Comparison of ENCODE assay signal across 32 cellular contexts in the genomic region with DNA sequence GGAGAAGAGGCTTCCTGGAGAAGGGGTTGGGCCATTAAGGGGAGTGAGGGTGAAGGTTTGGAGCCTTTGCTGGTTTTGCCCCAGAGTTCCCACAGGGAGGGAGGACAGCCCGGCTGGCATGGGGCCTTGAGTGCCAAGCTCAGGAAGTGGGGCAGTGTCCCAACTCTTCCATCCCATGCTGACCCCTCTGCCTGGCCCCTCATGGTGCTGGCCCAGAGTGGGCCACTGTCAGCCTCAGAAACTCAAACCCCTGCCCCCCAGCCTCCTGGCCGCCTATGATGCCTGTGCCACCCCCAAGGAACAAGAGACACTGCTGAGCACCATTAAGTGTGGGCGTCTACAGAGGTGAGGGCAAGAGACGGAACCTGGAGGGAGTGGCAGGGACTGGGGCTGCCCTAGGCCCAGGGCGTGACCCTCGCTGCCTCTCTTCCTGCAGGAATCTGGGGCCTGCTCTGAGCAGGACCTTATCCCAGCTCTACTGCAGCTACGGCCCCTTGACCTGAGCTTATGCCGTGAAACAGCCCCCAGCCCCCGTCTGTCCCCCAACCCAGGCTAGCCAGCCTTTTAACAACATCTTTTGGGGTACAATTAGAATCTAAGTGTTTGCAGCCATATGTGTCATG. TPM values are rescaled to one million over a fixed set of nuclear protein-coding genes. Genes with fewer than 3 reads are reported as not detected.
DNase-seq lines count a peak whose midpoint lies in the region; ATAC-seq, FAIRE-seq and TF ChIP-seq lines count a peak whose summit lies in the region.
"Had no signal": no experiment of that assay in that cellular context is flagged by ENCODE, and none has a peak within 500 bp of the region (broad histone marks: within the 10 kb centered on the region; RNA-seq: fewer than 3 reads in every experiment).

No MANE protein-coding gene starts in this region.

- no peaks in the 10 kb centered on the region for H3K9me3 Mint-ChIP-seq in activated T-cell treated with anti-CD3 and anti-CD28 coated beads, Interleukin-2, amount 50 U/mL, for 24 hours
- no peaks in the 10 kb centered on the region for H3K9me3 Mint-ChIP-seq in activated T-cell treated with anti-CD3 and anti-CD28 coated beads, Interleukin-2, amount 50 U/mL, for 72 hours
- H3K9me3 Mint-ChIP-seq: activated T-helper 2 cell treated with anti-CD3 and anti-CD28 coated beads, Interferon-gamma antibody, Interleukin-2, Interleukin-4, amounts not matched to agents 10 μg/mL and 5 μg/mL and 100 μg/mL, durations not matched to agents 14 hours and 24 hours and 36 hours; CD4-positive, CD25-positive, alpha-beta regulatory T cell had no signal

- no peak for TF ChIP-seq CTCF in OCI-LY7 (conservative IDR thresholded peaks at IDR 0.05; ENCODE audit: low read length)
- no peak for TF ChIP-seq CTCF in kidney (IDR thresholded peaks at IDR 0.05; ENCODE audit: borderline replicate concordance, extremely low read depth, insufficient read depth)
- no peak for TF ChIP-seq CTCF in BE2C (IDR thresholded peaks at IDR 0.05; ENCODE audit: low read depth, low read length)

- H3K79me2 ChIP-seq in OCI-LY7 (ENCODE audit: insufficient read depth, low read depth, low read length): peaks cover 14% of the 10 kb centered on the region; the same call in 1 of the 2 replicates

- DNase-seq in activated T-cell treated with anti-CD3 and anti-CD28 coated beads, Interleukin-2, amount 50 U/mL, for 24 hours: no peak
- DNase-seq in activated T-cell treated with anti-CD3 and anti-CD28 coated beads, Interleukin-2, amount 50 U/mL, for 72 hours: no peak
- no peak for DNase-seq in OCI-LY7 (ENCODE audit: low spot score)
- DNase-seq in kidney: peak; percentile 57
- DNase-seq in stimulated activated CD4-positive, alpha-beta T cell treated with anti-CD3 and anti-CD28 coated beads, Interleukin-4, amount 100 ng/mL, for 1 hour: no peak
- no peak for DNase-seq in BE2C
- DNase-seq in caudate nucleus (lab: John Stamatoyannopoulos, UW): no peak
- DNase-seq: activated CD4-positive, CD25-positive, alpha-beta regulatory T cell treated with anti-CD3 and anti-CD28 coated beads, Interleukin-2, amount 50 U/mL, for 72 hours; activated CD8-positive, alpha-beta T cell treated with anti-CD3 and anti-CD28 coated beads, Interleukin-2, amount 10 ng/mL, durations not matched to agents 7 days and 5 days; amygdala; CD4-positive, CD25-positive, alpha-beta regulatory T cell; Karpas-422; NCI-H1417; NCI-H2029; NCI-H526; sigmoid colon; stimulated activated CD4-positive, alpha-beta T cell treated with anti-CD3 and anti-CD28 coated beads, Interleukin-4, amount 100 ng/mL, for 24 hours; T-helper 17 cell; transverse colon had no signal

- CTCF ChIA-PET in OCI-LY7 (lab: Charles Lee; ENCODE audit: unreplicated experiment): no interaction called here

- intact Hi-C loops in OCI-LY7 (cut with micrococcal nuclease; ENCODE audit: unreplicated experiment): no loop called here
- intact Hi-C loops in kidney (cut with DNase I): no loop called here

- peak overlapping the region; percentile 61 for H3K27ac Mint-ChIP-seq in activated T-cell treated with anti-CD3 and anti-CD28 coated beads, Interleukin-2, amount 50 U/mL, for 24 hours
- no peak overlapping the region for H3K27ac Mint-ChIP-seq in activated T-cell treated with anti-CD3 and anti-CD28 coated beads, Interleukin-2, amount 50 U/mL, for 72 hours
- H3K27ac Mint-ChIP-seq: activated CD8-positive, alpha-beta T cell treated with anti-CD3 and anti-CD28 coated beads, Interleukin-2, amount 10 ng/mL, durations not matched to agents 7 days and 5 days; activated T-helper 2 cell treated with anti-CD3 and anti-CD28 coated beads, Interferon-gamma antibody, Interleukin-2, Interleukin-4, amounts not matched to agents 10 μg/mL and 5 μg/mL and 100 μg/mL, durations not matched to agents 14 hours and 24 hours and 36 hours; T-helper 17 cell had no signal

- no peak overlapping the region for H2AFZ ChIP-seq in OCI-LY7 (ENCODE audit: low read length)

- no peak for FAIRE-seq in kidney (lab: Jason Lieb, UNC)
- FAIRE-seq: colon, D721Med, endothelial cell of umbilical vein, frontal cortex, GM19239, TTC549 had no signal

- H3K4me1 ChIP-seq in OCI-LY7 (ENCODE audit: insufficient read depth, low read length, poor library complexity, severe bottlenecking) (peaks cover 22% of the 10 kb centered on the region), kidney (ENCODE audit: control insufficient read depth in 1 of 2, insufficient read depth in 1 of 2, low read depth in 1 of 2, low read length in 2 of 2) (peaks cover 10 to 14% of the 10 kb centered on the region in 2 donors), stomach smooth muscle (ENCODE audit: control insufficient read depth, insufficient read depth, low read length) (peaks cover 50% of the 10 kb centered on the region), BE2C (peaks cover 3% of the 10 kb centered on the region)

- H3K36me3 Mint-ChIP-seq in activated T-cell treated with anti-CD3 and anti-CD28 coated beads, Interleukin-2, amount 50 U/mL, for 24 hours (ENCODE audit: low read depth): peaks cover 74% of the 10 kb centered on the region
- peaks cover 2 to 13% of the 10 kb centered on the region in 2 donors for H3K36me3 Mint-ChIP-seq in activated T-cell treated with anti-CD3 and anti-CD28 coated beads, Interleukin-2, amount 50 U/mL, for 72 hours (ENCODE audit: insufficient read depth in 2 of 2)

- H3K4me3 ChIP-seq in OCI-LY7 (ENCODE audit: low read depth, low read length, poor library complexity, severe bottlenecking): no peak overlapping the region
- no peak overlapping the region for H3K4me3 ChIP-seq in kidney (ENCODE audit: low read length in 2 of 2)
- no peak overlapping the region for H3K4me3 ChIP-seq in stomach smooth muscle (ENCODE audit: low read length in 2 of 2)
- H3K4me3 ChIP-seq in BE2C (ENCODE audit: low read depth, low read length): no peak overlapping the region
- H3K4me3 ChIP-seq: prostate gland, sigmoid colon, transverse colon had no signal

- TSS peak; percentile 29 for BruUV-seq in OCI-LY7 (replicated peaks; lab: Mats Ljungman, UMichigan)

- no peak overlapping the region for H3K4me2 ChIP-seq in OCI-LY7 (ENCODE audit: low read length)

- peaks cover 4% of the 10 kb centered on the region; the same call in 1 of the 2 replicates for H4K20me1 ChIP-seq in OCI-LY7 (ENCODE audit: insufficient read depth, low read length)

- H3K9ac ChIP-seq in kidney (ENCODE audit: low read length in 2 of 2) (no peak overlapping the region), stomach smooth muscle (ENCODE audit: low read length in 2 of 2) (no peak overlapping the region)

- H3K9me3 ChIP-seq in OCI-LY7 (ENCODE audit: low read length): no peaks in the 10 kb centered on the region
- no peaks in the 10 kb centered on the region for H3K9me3 ChIP-seq in kidney (ENCODE audit: control insufficient read depth in 1 of 2, low read length in 2 of 2)
- no peaks in the 10 kb centered on the region for H3K9me3 ChIP-seq in stomach smooth muscle (ENCODE audit: control insufficient read depth in 2 of 2, low read length in 2 of 2)
- H3K9me3 ChIP-seq in BE2C: no peaks in the 10 kb centered on the region
- H3K9me3 ChIP-seq: prostate gland, sigmoid colon, transverse colon had no signal

- H3K27ac ChIP-seq in OCI-LY7 (ENCODE audit: low read depth, low read length, poor library complexity, severe bottlenecking): no peak overlapping the region
- H3K27ac ChIP-seq in kidney (ENCODE audit: low read depth in 2 of 2, low read length in 2 of 2): no peak overlapping the region
- peak overlapping the region; percentile 37 for H3K27ac ChIP-seq in stomach smooth muscle (ENCODE audit: low read length)
- no peak overlapping the region for H3K27ac ChIP-seq in caudate nucleus (ENCODE audit: low read depth, low read length)
- H3K27ac ChIP-seq: HL-60, prostate gland, sigmoid colon, transverse colon had no signal

- no peaks in the 10 kb centered on the region for H3K27me3 ChIP-seq in stomach smooth muscle (ENCODE audit: control insufficient read depth in 1 of 2, insufficient read depth in 2 of 2, low read length in 2 of 2)
- no peaks in the 10 kb centered on the region for H3K27me3 ChIP-seq in BE2C
- H3K27me3 ChIP-seq: sigmoid colon, transverse colon had no signal

- no peaks in the 10 kb centered on the region for H3K9me2 ChIP-seq in OCI-LY7 (ENCODE audit: insufficient read depth, low read length)

- ATAC-seq in activated T-cell treated with anti-CD3 and anti-CD28 coated beads, Interleukin-2, amount 50 U/mL, for 72 hours (replicated peaks in 1 of 2): no peak
- ATAC-seq: activated CD8-positive, alpha-beta T cell treated with anti-CD3 and anti-CD28 coated beads, Interleukin-2, amount 10 ng/mL, durations not matched to agents 7 days and 5 days; SK-N-SH treated with all-trans-retinoic acid at 6 μM for 48 hours; T-helper 17 cell had no signal

- no peak overlapping the region for H3K4me3 Mint-ChIP-seq in activated T-cell treated with anti-CD3 and anti-CD28 coated beads, Interleukin-2, amount 50 U/mL, for 24 hours
- no peak overlapping the region for H3K4me3 Mint-ChIP-seq in activated T-cell treated with anti-CD3 and anti-CD28 coated beads, Interleukin-2, amount 50 U/mL, for 72 hours
- H3K4me3 Mint-ChIP-seq: activated CD8-positive, alpha-beta T cell treated with anti-CD3 and anti-CD28 coated beads, Interleukin-2, amount 10 ng/mL, durations not matched to agents 7 days and 5 days; T-helper 17 cell had no signal

- POLR2A ChIA-PET in OCI-LY7 (lab: Charles Lee): no interaction called here

- H3K27me3 Mint-ChIP-seq in activated T-cell treated with anti-CD3 and anti-CD28 coated beads, Interleukin-2, amount 50 U/mL, for 24 hours: no peaks in the 10 kb centered on the region
- no peaks in the 10 kb centered on the region for H3K27me3 Mint-ChIP-seq in activated T-cell treated with anti-CD3 and anti-CD28 coated beads, Interleukin-2, amount 50 U/mL, for 72 hours (ENCODE audit: low read depth)
- H3K27me3 Mint-ChIP-seq: CD4-positive, CD25-positive, alpha-beta regulatory T cell; T-helper 17 cell had no signal

- H3K36me3 ChIP-seq in OCI-LY7 (ENCODE audit: insufficient read depth, low read length): peaks cover 59% of the 10 kb centered on the region
- peaks cover 21 to 43% of the 10 kb centered on the region in 2 donors for H3K36me3 ChIP-seq in kidney (ENCODE audit: control insufficient read depth in 1 of 2, insufficient read depth in 2 of 2, low read length in 2 of 2)
- H3K36me3 ChIP-seq in stomach smooth muscle (ENCODE audit: control insufficient read depth in 2 of 2, insufficient read depth in 2 of 2, low read length in 2 of 2): peaks cover 51 to 63% of the 10 kb centered on the region in 2 donors
- H3K36me3 ChIP-seq in BE2C: peaks cover 38% of the 10 kb centered on the region

- peaks cover 29% of the 10 kb centered on the region for H3K4me1 Mint-ChIP-seq in activated T-cell treated with anti-CD3 and anti-CD28 coated beads, Interleukin-2, amount 50 U/mL, for 24 hours (ENCODE audit: low read depth)
- H3K4me1 Mint-ChIP-seq in activated T-cell treated with anti-CD3 and anti-CD28 coated beads, Interleukin-2, amount 50 U/mL, for 72 hours (ENCODE audit: low read depth): peaks cover 38% of the 10 kb centered on the region

RNA-seq across cellular contexts. Expression of a gene that starts 5.4 kb away (rescaled TPM):
- total RNA-seq in activated T-cell treated with anti-CD3 and anti-CD28 coated beads, Interleukin-2, amount 50 U/mL, for 72 hours: 10 to 100 TPM; 80.6 to 94.8 TPM
- 110 and 130 TPM in 2 replicates for total RNA-seq in OCI-LY7 (2014; rRNA removed; shearing (Covaris generic))
- total RNA-seq in OCI-LY7 (2022) (94.2 and 102 TPM in 2 replicates), kidney (54.9 TPM)
- 31.2 TPM for polyA plus RNA-seq in kidney (ENCODE audit: insufficient read depth, low read depth, low replicate concordance)
- polyA plus RNA-seq in BE2C (2012; ENCODE audit: insufficient read depth, insufficient read length, low read depth): 116 TPM

RNA-seq across cellular contexts. Expression of a gene that starts 6.9 kb away (rescaled TPM):
- 10 to 100 TPM; 22.4 to 26.0 TPM for total RNA-seq in activated T-cell treated with anti-CD3 and anti-CD28 coated beads, Interleukin-2, amount 50 U/mL, for 72 hours
- total RNA-seq in OCI-LY7 (2014; rRNA removed; shearing (Covaris generic)): 6.1 and 7.2 TPM in 2 replicates
- total RNA-seq in OCI-LY7 (2022) (7.6 and 8.9 TPM in 2 replicates), kidney (64.2 TPM)
- 60.0 TPM for polyA plus RNA-seq in kidney (ENCODE audit: insufficient read depth, low read depth, low replicate concordance)
- 95.6 TPM for polyA plus RNA-seq in BE2C (2012; ENCODE audit: insufficient read depth, insufficient read length, low read depth)

RNA-seq across cellular contexts. Expression of a gene that starts 7.7 kb away (rescaled TPM):
- total RNA-seq in activated T-cell treated with anti-CD3 and anti-CD28 coated beads, Interleukin-2, amount 50 U/mL, for 72 hours: 100 to 1,000 TPM; 477 to 512 TPM
- total RNA-seq in OCI-LY7 (2014; rRNA removed; shearing (Covaris generic)): 1,019 and 1,146 TPM in 2 replicates
- total RNA-seq in OCI-LY7 (2022): 1,064 and 1,119 TPM in 2 replicates
- total RNA-seq in kidney: 705 TPM
- 846 TPM for polyA plus RNA-seq in kidney (ENCODE audit: insufficient read depth, low read depth, low replicate concordance)
- polyA plus RNA-seq in BE2C (2012; ENCODE audit: insufficient read depth, insufficient read length, low read depth): 2,504 TPM

RNA-seq across cellular contexts. Expression of a gene that starts 14.0 kb away (rescaled TPM):
- 10 to 100 TPM; 16.8 to 27.8 TPM for total RNA-seq in activated T-cell treated with anti-CD3 and anti-CD28 coated beads, Interleukin-2, amount 50 U/mL, for 72 hours
- not detected in 2 replicates for total RNA-seq in OCI-LY7 (2014; rRNA removed; shearing (Covaris generic))
- total RNA-seq in OCI-LY7 (2022): not detected in 2 replicates
- 3.9 TPM for total RNA-seq in kidney
- polyA plus RNA-seq in kidney (ENCODE audit: insufficient read depth, low read depth, low replicate concordance): 1.3 TPM
- polyA plus RNA-seq in BE2C (2012; ENCODE audit: insufficient read depth, insufficient read length, low read depth): not detected
- total RNA-seq: endothelial cell of umbilical vein, frontal cortex, H4, kidney epithelial cell had no signal
- polyA plus RNA-seq: endothelial cell of umbilical vein had no signal

RNA-seq across cellular contexts. Expression of a gene that starts 22.6 kb away (rescaled TPM):
- total RNA-seq in activated T-cell treated with anti-CD3 and anti-CD28 coated beads, Interleukin-2, amount 50 U/mL, for 72 hours: 10 to 100 TPM; 86.4 to 91.9 TPM
- total RNA-seq in OCI-LY7 (2014; rRNA removed; shearing (Covaris generic)): 133 and 184 TPM in 2 replicates
- total RNA-seq in OCI-LY7 (2022) (89.4 and 97.3 TPM in 2 replicates), kidney (58.0 TPM)
- polyA plus RNA-seq in kidney (ENCODE audit: insufficient read depth, low read depth, low replicate concordance): 105 TPM
- polyA plus RNA-seq in BE2C (2012; ENCODE audit: insufficient read depth, insufficient read length, low read depth): 385 TPM
